In the genomic region with DNA sequence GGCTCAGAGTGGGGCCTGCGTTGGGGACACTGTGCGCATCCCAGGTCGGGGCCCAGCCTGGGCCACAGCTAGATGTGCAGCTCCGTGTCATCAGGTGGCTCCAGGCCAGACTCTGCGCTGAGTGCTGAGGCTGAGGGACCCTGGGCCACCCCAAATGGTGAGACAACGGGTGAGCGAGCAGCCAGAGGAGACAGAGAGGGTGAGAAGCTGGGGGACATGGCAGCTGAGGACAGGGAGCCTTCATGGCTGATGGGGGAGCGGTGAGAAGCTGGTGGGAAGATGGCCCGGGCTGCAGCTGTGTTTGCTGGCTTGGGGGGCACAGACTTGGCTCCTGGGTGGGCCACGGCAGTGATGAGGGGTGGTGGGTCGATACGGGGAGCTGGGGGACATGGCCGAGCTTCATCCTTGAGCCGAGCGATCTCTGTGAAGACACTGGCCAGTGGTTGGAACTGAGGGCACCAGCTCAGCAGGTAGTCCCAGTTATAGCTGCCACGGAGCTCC, we compare ENCODE assay signal across 24 cellular contexts.
"Had no signal": no experiment of that assay in that cellular context is flagged by ENCODE, and none has a peak within 500 bp of the region (broad histone marks: within the 10 kb centered on the region; RNA-seq: fewer than 3 reads in every experiment).

No MANE protein-coding gene starts in this region.

- H3K9me3 Mint-ChIP-seq: activated naive CD8-positive, alpha-beta T cell treated with anti-CD3 and anti-CD28 coated beads, Interleukin-2, amount 50 U/mL, for 24 hours; dendritic cell treated with granulocyte-macrophage colony-stimulating factor and Interleukin-4, amounts not matched to agents 40 ng/mL and 50 ng/mL, for 4 days; immature natural killer cell; mesothelial cell of epicardium; naive thymus-derived CD8-positive, alpha-beta T cell; stimulated activated naive CD8-positive, alpha-beta T cell treated with anti-CD3 and anti-CD28 coated beads, Interleukin-15, Interleukin-2, amounts not matched to agents 100 ng/mL and 50 ng/mL, for 24 hours; T-cell; T-helper 2 cell treated with Interferon-gamma antibody and Interleukin-4, amounts not matched to agents 5 μg/mL and 100 μg/mL, for 36 hours had no signal

- H3K27me3 ChIP-seq: foreskin keratinocyte, neutrophil, thyroid gland had no signal

- H3K4me2 ChIP-seq: SK-N-SH had no signal

- FAIRE-seq: TTC549 had no signal

- H3K4me1 Mint-ChIP-seq: mesothelial cell of epicardium had no signal

- H3K27ac ChIP-seq: foreskin keratinocyte, neutrophil, thyroid gland, WERI-Rb-1 had no signal

- H3K9ac ChIP-seq: SK-N-SH had no signal

- DNase-seq: activated CD4-positive, alpha-beta T cell treated with anti-CD3 and anti-CD28 coated beads for 1 hour; activated CD4-positive, alpha-beta T cell treated with anti-CD3 and anti-CD28 coated beads, Interleukin-2, amount 50 U/mL, for 1 hour; activated CD8-positive, alpha-beta T cell treated with anti-CD3 and anti-CD28 coated beads, Interleukin-2, amount 10 ng/mL, durations not matched to agents 7 days and 5 days; activated naive CD4-positive, alpha-beta T cell; activated naive CD8-positive, alpha-beta T cell treated with anti-CD3 and anti-CD28 coated beads, Interleukin-2, amount 50 U/mL, for 24 hours; effector CD4-positive, alpha-beta T cell; foreskin keratinocyte; immature natural killer cell; kidney glomerular epithelial cell; left ventricle myocardium superior; mammary epithelial cell; naive thymus-derived CD8-positive, alpha-beta T cell; SK-N-SH; stimulated activated CD4-positive, alpha-beta T cell treated with anti-CD3 and anti-CD28 coated beads, Interleukin-4, amount 100 ng/mL, for 24 hours; substantia nigra; T-cell; thyroid gland; WERI-Rb-1 had no signal

- H3K9me3 ChIP-seq: neutrophil, SK-N-SH, thyroid gland had no signal

- H3K27ac Mint-ChIP-seq: activated CD8-positive, alpha-beta T cell treated with anti-CD3 and anti-CD28 coated beads, Interleukin-2, amount 10 ng/mL, durations not matched to agents 7 days and 5 days; activated naive CD8-positive, alpha-beta T cell treated with anti-CD3 and anti-CD28 coated beads, Interleukin-2, amount 50 U/mL, for 24 hours; dendritic cell treated with granulocyte-macrophage colony-stimulating factor and Interleukin-4, amounts not matched to agents 40 ng/mL and 50 ng/mL, for 4 days; immature natural killer cell; mesothelial cell of epicardium; stimulated activated naive CD8-positive, alpha-beta T cell treated with anti-CD3 and anti-CD28 coated beads, Interleukin-15, Interleukin-2, amounts not matched to agents 100 ng/mL and 50 ng/mL, for 24 hours; T-cell; T-helper 2 cell treated with Interferon-gamma antibody and Interleukin-4, amounts not matched to agents 5 μg/mL and 100 μg/mL, for 36 hours had no signal

- H3K4me3 Mint-ChIP-seq: activated CD8-positive, alpha-beta T cell treated with anti-CD3 and anti-CD28 coated beads, Interleukin-2, amount 10 ng/mL, durations not matched to agents 7 days and 5 days; activated naive CD8-positive, alpha-beta T cell treated with anti-CD3 and anti-CD28 coated beads, Interleukin-2, amount 50 U/mL, for 24 hours; dendritic cell treated with granulocyte-macrophage colony-stimulating factor and Interleukin-4, amounts not matched to agents 40 ng/mL and 50 ng/mL, for 4 days; immature natural killer cell; mesothelial cell of epicardium; stimulated activated naive CD8-positive, alpha-beta T cell treated with anti-CD3 and anti-CD28 coated beads, Interleukin-15, Interleukin-2, amounts not matched to agents 100 ng/mL and 50 ng/mL, for 24 hours; T-cell; T-helper 2 cell treated with Interferon-gamma antibody and Interleukin-4, amounts not matched to agents 5 μg/mL and 100 μg/mL, for 36 hours had no signal

- H3K27me3 Mint-ChIP-seq: activated naive CD8-positive, alpha-beta T cell treated with anti-CD3 and anti-CD28 coated beads, Interleukin-2, amount 50 U/mL, for 24 hours; naive thymus-derived CD8-positive, alpha-beta T cell; stimulated activated naive CD8-positive, alpha-beta T cell treated with anti-CD3 and anti-CD28 coated beads, Interleukin-15, Interleukin-2, amounts not matched to agents 100 ng/mL and 50 ng/mL, for 24 hours; T-cell had no signal

- H3K36me3 Mint-ChIP-seq: immature natural killer cell had no signal

- H3K4me1 ChIP-seq: foreskin keratinocyte had no signal

- H3K4me3 ChIP-seq: thyroid gland had no signal

- ATAC-seq: activated CD8-positive, alpha-beta T cell treated with anti-CD3 and anti-CD28 coated beads, Interleukin-2, amount 10 ng/mL, durations not matched to agents 7 days and 5 days; activated naive CD8-positive, alpha-beta T cell treated with anti-CD3 and anti-CD28 coated beads, Interleukin-2, amount 50 U/mL, for 24 hours; foreskin keratinocyte; left ventricle myocardium superior; naive thymus-derived CD8-positive, alpha-beta T cell; T-cell had no signal
